ENCODE assay signal across 7 cellular contexts in genomic region chr12:122105496-122105895, GRCh38. TPM values are rescaled to one million over a fixed set of nuclear protein-coding genes. Genes with fewer than 3 reads are reported as not detected.
A peak's percentile ranks its signal among the peaks of the same experiment; 100 is the strongest.
DNase-seq lines count a peak whose midpoint lies in the region; ATAC-seq, FAIRE-seq and TF ChIP-seq lines count a peak whose summit lies in the region.
"Not testable (repeated sequence)": the region's sequence is repeated elsewhere in the genome, so short reads cannot be mapped to it uniquely, and the experiment has no call there.

No MANE protein-coding gene starts in this region.

- not testable (repeated sequence) for H3K27ac ChIP-seq in CD4-positive, alpha-beta memory T cell (ENCODE audit: low read depth, low read length); OCI-LY1 (ENCODE audit: low read depth, low read length, poor library complexity, severe bottlenecking)
- H3K27ac ChIP-seq in left ventricle myocardium inferior (replicated peaks) = peak overlapping the region; percentile 30
- H3K27ac ChIP-seq in small intestine (ENCODE audit: low read depth in 1 of 2, low read length in 1 of 2) = peak overlapping the region; percentile 70 to 73

- peak overlapping the region; percentile 16 to 83 (median 66) for H3K4me3 Mint-ChIP-seq in CD4-positive, alpha-beta memory T cell
- H3K4me3 Mint-ChIP-seq in activated CD4-positive, alpha-beta T cell treated with anti-CD3 and anti-CD28 coated beads, Interleukin-2, amount 10 ng/mL, durations not matched to agents 7 days and 5 days = peak overlapping the region; percentile 12
- peak overlapping the region; percentile 2 for H3K4me3 Mint-ChIP-seq in activated naive CD8-positive, alpha-beta T cell treated with anti-CD3 and anti-CD28 coated beads for 36 hours
- peak overlapping the region; percentile 66 to 92 (median 80) for H3K4me3 Mint-ChIP-seq in naive thymus-derived CD8-positive, alpha-beta T cell

- H3K9me3 Mint-ChIP-seq in CD4-positive, alpha-beta memory T cell; activated CD4-positive, alpha-beta T cell treated with anti-CD3 and anti-CD28 coated beads, Interleukin-2, amount 10 ng/mL, durations not matched to agents 7 days and 5 days; activated naive CD8-positive, alpha-beta T cell treated with anti-CD3 and anti-CD28 coated beads for 36 hours; naive thymus-derived CD8-positive, alpha-beta T cell: not testable (repeated sequence)

- not testable (repeated sequence) for H3K79me2 ChIP-seq in OCI-LY1 (ENCODE audit: insufficient read depth, low read length)

- H3K27me3 ChIP-seq in CD4-positive, alpha-beta memory T cell (ENCODE audit: insufficient read depth, low read length); OCI-LY1 (ENCODE audit: insufficient read depth, low read length); left ventricle myocardium inferior (ENCODE audit: low read depth); small intestine (ENCODE audit: control insufficient read depth in 2 of 2, insufficient read depth in 2 of 2, low read length in 2 of 2): not testable (repeated sequence)

- not testable (repeated sequence) for TF ChIP-seq CTCF in OCI-LY1 (IDR thresholded peaks at IDR 0.05; ENCODE audit: low read length); left ventricle myocardium inferior (IDR thresholded peaks at IDR 0.05; ENCODE audit: borderline replicate concordance)

- peak overlapping the region in 5 of 7 donors; percentile 4 to 54 (median 52) for H3K27ac Mint-ChIP-seq in CD4-positive, alpha-beta memory T cell
- peak overlapping the region; percentile 50 for H3K27ac Mint-ChIP-seq in activated CD4-positive, alpha-beta T cell treated with anti-CD3 and anti-CD28 coated beads, Interleukin-2, amount 10 ng/mL, durations not matched to agents 7 days and 5 days
- H3K27ac Mint-ChIP-seq in activated naive CD8-positive, alpha-beta T cell treated with anti-CD3 and anti-CD28 coated beads for 36 hours = peak overlapping the region; percentile 88
- peak overlapping the region; percentile 67 to 95 (median 92) for H3K27ac Mint-ChIP-seq in naive thymus-derived CD8-positive, alpha-beta T cell

- not testable (repeated sequence) for H3F3A ChIP-seq in OCI-LY1 (ENCODE audit: insufficient read depth, low read length)

- H3K27me3 Mint-ChIP-seq in CD4-positive, alpha-beta memory T cell; activated CD4-positive, alpha-beta T cell treated with anti-CD3 and anti-CD28 coated beads, Interleukin-2, amount 10 ng/mL, durations not matched to agents 7 days and 5 days; activated naive CD8-positive, alpha-beta T cell treated with anti-CD3 and anti-CD28 coated beads for 36 hours; naive thymus-derived CD8-positive, alpha-beta T cell: not testable (repeated sequence)

- FAIRE-seq in small intestine (lab: Jason Lieb, UNC) = not testable (repeated sequence)

- intact Hi-C loops in CD4-positive, alpha-beta memory T cell (cut with micrococcal nuclease) = loop anchor here (2.0 kb wide), 1 partner anchor 15 kb away; no protein-coding TSS in a partner anchor
- intact Hi-C loops in left ventricle myocardium inferior (cut with micrococcal nuclease) = not testable (repeated sequence)

- WGBS in small intestine, 3 donors = 20 to 42% (median 35%) methylated on average over 11 of the region's 11 CpGs

- not testable (repeated sequence) for H4K20me1 ChIP-seq in OCI-LY1 (ENCODE audit: insufficient read depth, low read length)

- H3K4me1 Mint-ChIP-seq in CD4-positive, alpha-beta memory T cell = peaks cover 37 to 92% (median 70%) of the 10 kb centered on the region in 4 donors
- H3K4me1 Mint-ChIP-seq in activated CD4-positive, alpha-beta T cell treated with anti-CD3 and anti-CD28 coated beads, Interleukin-2, amount 10 ng/mL, durations not matched to agents 7 days and 5 days = peaks cover 69% of the 10 kb centered on the region
- H3K4me1 Mint-ChIP-seq in activated naive CD8-positive, alpha-beta T cell treated with anti-CD3 and anti-CD28 coated beads for 36 hours = peaks cover 75% of the 10 kb centered on the region
- H3K4me1 Mint-ChIP-seq in naive thymus-derived CD8-positive, alpha-beta T cell = peaks cover 41 to 85% (median 83%) of the 10 kb centered on the region in 4 donors

- peak; percentile 36 to 54 for ATAC-seq in naive thymus-derived CD8-positive, alpha-beta T cell

- H3K9me2 ChIP-seq in OCI-LY1 (ENCODE audit: low read depth, low read length) = not testable (repeated sequence)

- not testable (repeated sequence) for H3K9me3 ChIP-seq in CD4-positive, alpha-beta memory T cell (ENCODE audit: control insufficient read depth in 1 of 2, low read length in 2 of 2); OCI-LY1 (ENCODE audit: low read length); left ventricle myocardium inferior (replicated peaks); small intestine (ENCODE audit: control insufficient read depth, low read depth)

- not testable (repeated sequence) for H3K36me3 ChIP-seq in CD4-positive, alpha-beta memory T cell (ENCODE audit: insufficient read depth, low read length); OCI-LY1 (ENCODE audit: insufficient read depth, low read length); left ventricle myocardium inferior; small intestine (ENCODE audit: control insufficient read depth in 2 of 2, insufficient read depth in 2 of 2, low read length in 2 of 2)

- H3K4me1 ChIP-seq in CD4-positive, alpha-beta memory T cell (ENCODE audit: insufficient read depth, low read length) = peaks cover 76% of the 10 kb centered on the region
- H3K4me1 ChIP-seq in OCI-LY1 (ENCODE audit: insufficient read depth, low read length, severe bottlenecking) = peaks cover 16% of the 10 kb centered on the region
- H3K4me1 ChIP-seq in left ventricle myocardium inferior = peaks cover 94% of the 10 kb centered on the region
- H3K4me1 ChIP-seq in small intestine (ENCODE audit: control insufficient read depth in 2 of 2, insufficient read depth in 1 of 2, low read depth in 1 of 2, low read length in 1 of 2) = peaks cover 12 to 25% of the 10 kb centered on the region in 2 donors

- H2AFZ ChIP-seq in OCI-LY1 (ENCODE audit: low read length) = not testable (repeated sequence)

- H3K9ac ChIP-seq in OCI-LY1 (ENCODE audit: low read length) = not testable (repeated sequence)

- H3K36me3 Mint-ChIP-seq in CD4-positive, alpha-beta memory T cell; naive thymus-derived CD8-positive, alpha-beta T cell: not testable (repeated sequence)
- H3K36me3 Mint-ChIP-seq in activated CD4-positive, alpha-beta T cell treated with anti-CD3 and anti-CD28 coated beads, Interleukin-2, amount 10 ng/mL, durations not matched to agents 7 days and 5 days (ENCODE audit: low read depth) = peaks cover 20% of the 10 kb centered on the region
- peaks cover 39% of the 10 kb centered on the region for H3K36me3 Mint-ChIP-seq in activated naive CD8-positive, alpha-beta T cell treated with anti-CD3 and anti-CD28 coated beads for 36 hours

- POLR2A ChIA-PET in CD4-positive, alpha-beta memory T cell (lab: Charles Lee; ENCODE audit: partially characterized antibody) = interaction anchor here (1.3 to 1.6 kb wide), 2 partner anchors 24 to 27 kb away, joined by 6 to 9 read pairs; no protein-coding TSS in a partner anchor
- POLR2A ChIA-PET in activated CD4-positive, alpha-beta T cell treated with anti-CD3 and anti-CD28 coated beads, Interleukin-2, amount 10 ng/mL, durations not matched to agents 7 days and 5 days (lab: Charles Lee) = interaction anchor here (0.9 to 1.1 kb wide), 2 partner anchors 23 to 27 kb away, joined by 3 read pairs; partner anchors contain the start of gene MLXIP
- POLR2A ChIA-PET in naive thymus-derived CD8-positive, alpha-beta T cell (lab: Charles Lee) = interaction anchor here (0.5 to 15.1 kb wide), 7 partner anchors 9 to 25 kb away, joined by 3 to 249 read pairs (median 6); partner anchors contain the start of gene MLXIP

- CTCF ChIA-PET in CD4-positive, alpha-beta memory T cell (lab: Charles Lee; ENCODE audit: partially characterized antibody) = interaction anchor here (1.5 to 1.7 kb wide), 3 partner anchors 9 to 51 kb away, joined by 6 to 7 read pairs (median 7); no protein-coding TSS in a partner anchor
- CTCF ChIA-PET in activated CD4-positive, alpha-beta T cell treated with anti-CD3 and anti-CD28 coated beads, Interleukin-2, amount 10 ng/mL, durations not matched to agents 7 days and 5 days (lab: Charles Lee) = interaction anchor here (0.6 kb wide), 4 partner anchors 16 to 183 kb away, joined by 3 to 4 read pairs (median 3); no protein-coding TSS in a partner anchor

- not testable (repeated sequence) for H3K4me3 ChIP-seq in CD4-positive, alpha-beta memory T cell (ENCODE audit: low read length in 2 of 2); OCI-LY1 (ENCODE audit: low read depth, low read length, poor library complexity, severe bottlenecking); left ventricle myocardium inferior; small intestine (ENCODE audit: low read depth in 1 of 2, low read length in 2 of 2)

- H3K4me2 ChIP-seq in OCI-LY1 (ENCODE audit: low read length) = peak overlapping the region; percentile 8; the same call in 1 of the 2 replicates

- not testable (repeated sequence) for DNase-seq in CD4-positive, alpha-beta memory T cell; activated CD4-positive, alpha-beta T cell treated with anti-CD3 and anti-CD28 coated beads, Interleukin-2, amount 10 ng/mL, durations not matched to agents 7 days and 5 days; activated naive CD8-positive, alpha-beta T cell treated with anti-CD3 and anti-CD28 coated beads for 36 hours; left ventricle myocardium inferior; naive thymus-derived CD8-positive, alpha-beta T cell; small intestine

RNA-seq across cellular contexts. Expression of gene MLXIP, which starts 26.9 kb away (rescaled TPM):
- 10 to 100 TPM; 79.5 to 88.1 TPM for total RNA-seq in CD4-positive, alpha-beta memory T cell
- 10 to 100 TPM in 1 of 2 donors, 1 to 10 TPM in 1; 2.7 to 23.8 TPM for polyA plus RNA-seq in CD4-positive, alpha-beta memory T cell
- total RNA-seq in activated CD4-positive, alpha-beta T cell treated with anti-CD3 and anti-CD28 coated beads, Interleukin-2, amount 10 ng/mL, durations not matched to agents 7 days and 5 days = 10 to 100 TPM; 45.7 to 46.8 TPM
- 10 to 100 TPM; 29.0 to 30.1 TPM for total RNA-seq in activated naive CD8-positive, alpha-beta T cell treated with anti-CD3 and anti-CD28 coated beads for 36 hours
- 16.7 TPM for total RNA-seq in left ventricle myocardium inferior
- 100 to 1,000 TPM; 162 to 165 TPM for total RNA-seq in naive thymus-derived CD8-positive, alpha-beta T cell
- 10 to 100 TPM; 17.3 to 43.3 (median 20.0) TPM for polyA plus RNA-seq in naive thymus-derived CD8-positive, alpha-beta T cell
- 10 to 100 TPM in 1 of 3 donors, 1 to 10 TPM in 2; 8.5 to 55.0 (median 8.6) TPM for polyA plus RNA-seq in small intestine

Comparison
In these comparisons a context has a peak if more than half of its experiments do, and no peak if none do; other contexts are left out.
1. H3K4me3 Mint-ChIP-seq: peak in every context shown above with its lines; median percentile 80 in naive thymus-derived CD8-positive, alpha-beta T cell; 66 in CD4-positive, alpha-beta memory T cell; 12 in activated CD4-positive, alpha-beta T cell treated with anti-CD3 and anti-CD28 coated beads, Interleukin-2, amount 10 ng/mL, durations not matched to agents 7 days and 5 days; 2 in activated naive CD8-positive, alpha-beta T cell treated with anti-CD3 and anti-CD28 coated beads for 36 hours.